ENCODE assay signal across 18 cellular contexts in the genomic region with DNA sequence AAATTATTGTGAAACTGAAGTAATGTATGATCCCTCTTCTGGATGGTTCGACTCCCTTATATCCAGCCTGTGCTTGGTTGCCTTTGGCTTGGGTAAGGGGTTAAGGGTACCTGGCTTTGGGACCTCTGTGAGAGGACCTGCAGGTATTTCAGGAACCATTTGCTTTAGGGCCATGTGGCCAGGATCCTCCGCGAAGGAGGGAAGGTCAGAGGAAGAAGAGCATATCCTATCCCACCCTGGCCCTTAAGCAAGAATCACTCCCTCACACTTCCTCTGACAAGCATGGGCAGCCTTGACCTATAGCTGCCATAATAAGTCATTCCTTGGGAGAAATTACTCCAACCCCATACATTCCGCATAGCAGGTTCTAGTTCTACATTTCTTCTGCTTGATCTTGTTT. TPM values are rescaled to one million over a fixed set of nuclear protein-coding genes. Genes with fewer than 3 reads are reported as not detected.
DNase-seq lines count a peak whose midpoint lies in the region; ATAC-seq, FAIRE-seq and TF ChIP-seq lines count a peak whose summit lies in the region.
"Had no signal": no experiment of that assay in that cellular context is flagged by ENCODE, and none has a peak within 500 bp of the region (broad histone marks: within the 10 kb centered on the region; RNA-seq: fewer than 3 reads in every experiment).

No MANE protein-coding gene starts in this region.

- H4K20me1 ChIP-seq in HepG2 (ENCODE audit: insufficient read depth, low read length) = no peaks in the 10 kb centered on the region

- no peak overlapping the region for H3K23ac ChIP-seq in neuronal stem cell (ENCODE audit: low read depth, low read length, poor library complexity)

- peak overlapping the region; percentile 76 for H3K27ac Mint-ChIP-seq in osteocyte (ENCODE audit: unreplicated experiment)
- H3K27ac Mint-ChIP-seq: CD4-positive, alpha-beta memory T cell had no signal

- in situ Hi-C loops in HepG2 (cut with HindIII; ENCODE audit: extremely low pct_ligation_motif_present, low pct_unique_long_range_greater_than_20kb) = no loop called here

- TF ChIP-seq RAD21 in liver (IDR thresholded peaks at IDR 0.05) (no peak), HepG2 (CRISPR knock-in tag; IDR thresholded peaks at IDR 0.05) (no peak)

- H3K9me3 Mint-ChIP-seq in osteocyte (ENCODE audit: unreplicated experiment) = no peaks in the 10 kb centered on the region

- H3K4me3 ChIP-seq in liver (ENCODE audit: low read depth in 1 of 3, low read length in 3 of 3) (no peak overlapping the region), HepG2 (replicated peaks in 1 of 3; ENCODE audit: insufficient read depth in 1 of 3, low read depth in 2 of 3, low read length in 3 of 3) (no peak overlapping the region), dorsolateral prefrontal cortex (no peak overlapping the region), neuronal stem cell (ENCODE audit: low read length in 2 of 2) (no peak overlapping the region)

- H2AFZ ChIP-seq in HepG2 (ENCODE audit: low read length) = no peak overlapping the region
- no peak overlapping the region for H2AFZ ChIP-seq in neuronal stem cell (ENCODE audit: low read length)

- H3K4me1 Mint-ChIP-seq in osteocyte (ENCODE audit: unreplicated experiment) = peaks cover 30% of the 10 kb centered on the region
- H3K4me1 Mint-ChIP-seq: CD4-positive, alpha-beta memory T cell had no signal

- no peak overlapping the region for H2BK15ac ChIP-seq in neuronal stem cell (ENCODE audit: low read length)

- TF ChIP-seq POLR2A in HepG2 (IDR thresholded peaks at IDR 0.05; ENCODE audit: insufficient read depth in 1 of 2, low read depth in 2 of 2, low read length in 2 of 2) = no peak

- ATAC-seq in HepG2 = no peak
- no peak for ATAC-seq in GM19455 (IDR thresholded peaks at IDR 0.05; ENCODE audit: unreplicated experiment)
- ATAC-seq in GM19452 (IDR thresholded peaks at IDR 0.05; ENCODE audit: unreplicated experiment) = no peak

- TF ChIP-seq EP300 in HepG2 (IDR thresholded peaks at IDR 0.05; ENCODE audit: low read depth in 2 of 2, low read length in 2 of 2) (no peak), HepG2 (CRISPR knock-in tag; IDR thresholded peaks at IDR 0.05; ENCODE audit: borderline replicate concordance) (no peak)

- no peak overlapping the region for H3K14ac ChIP-seq in neuronal stem cell (ENCODE audit: low read length)

- H3K79me2 ChIP-seq in HepG2 (ENCODE audit: insufficient read depth, low read length) = no peaks in the 10 kb centered on the region

- H3K4me3 Mint-ChIP-seq in osteocyte (ENCODE audit: unreplicated experiment) = no peak overlapping the region
- H3K4me3 Mint-ChIP-seq: CD4-positive, alpha-beta memory T cell had no signal

- TF ChIP-seq CTCF in liver (IDR thresholded peaks at IDR 0.05; ENCODE audit: low read depth, low read length, missing input control) (no peak), HepG2 (CRISPR knock-in tag; IDR thresholded peaks at IDR 0.05) (no peak), dorsolateral prefrontal cortex (IDR thresholded peaks at IDR 0.05 in 54 of 56, conservative IDR thresholded peaks at IDR 0.05 in 2 of 56; ENCODE audit: low read depth in 1 of 56, partially characterized antibody in 56 of 56) (no peak), osteocyte (IDR thresholded peaks at IDR 0.05) (no peak)

- H3K27ac ChIP-seq in liver (ENCODE audit: low read depth in 1 of 2, low read length in 2 of 2) (peak overlapping the region; percentile 6 to 46), HepG2 (ENCODE audit: extremely low read length, insufficient read depth, low read length) (no peak overlapping the region), dorsolateral prefrontal cortex (peak overlapping the region in 32 of 59 donors; percentile 0 to 76 (median 55)), neuronal stem cell (replicated peaks; ENCODE audit: low read length) (no peak overlapping the region)

- H3K36me3 Mint-ChIP-seq in osteocyte (ENCODE audit: unreplicated experiment) = no peaks in the 10 kb centered on the region
- H3K36me3 Mint-ChIP-seq: CD4-positive, alpha-beta memory T cell had no signal

- BruUV-seq in HepG2 (replicated peaks; lab: Mats Ljungman, UMichigan) = no TSS peak

- no peaks in the 10 kb centered on the region for H3K79me1 ChIP-seq in neuronal stem cell (ENCODE audit: low read depth, low read length)

- no peak overlapping the region for H3K9ac ChIP-seq in liver (ENCODE audit: low read depth in 1 of 2, low read length in 2 of 2)
- no peak overlapping the region for H3K9ac ChIP-seq in HepG2 (ENCODE audit: insufficient read depth, low read depth, low read length)
- no peak overlapping the region for H3K9ac ChIP-seq in neuronal stem cell (ENCODE audit: low read depth, low read length, poor library complexity)

- intact Hi-C loops in HepG2 (cut with micrococcal nuclease; ENCODE audit: unreplicated experiment) = no loop called here
- intact Hi-C loops in dorsolateral prefrontal cortex (cut with DNase I) = no loop called here

- H2BK5ac ChIP-seq in neuronal stem cell (ENCODE audit: low read length) = no peak overlapping the region

- H3K4me2 ChIP-seq in HepG2 (ENCODE audit: low read depth, low read length) = no peak overlapping the region
- H3K4me2 ChIP-seq in neuronal stem cell (ENCODE audit: insufficient read depth, low read length, poor library complexity, severe bottlenecking) = no peak overlapping the region

- H3K4me1 ChIP-seq in liver (ENCODE audit: control insufficient read depth in 4 of 4, insufficient read depth in 4 of 4, low read length in 3 of 4) (peaks cover 0 to 3% (median 0%) of the 10 kb centered on the region in 4 donors), HepG2 (ENCODE audit: insufficient read depth, low read length) (peaks cover 23% of the 10 kb centered on the region), neuronal stem cell (ENCODE audit: control insufficient read depth in 2 of 2, insufficient read depth in 1 of 2, low read depth in 1 of 2, low read length in 2 of 2) (no peaks in the 10 kb centered on the region)

- H3K4ac ChIP-seq in neuronal stem cell (ENCODE audit: low read length) = no peak overlapping the region

- 92% methylated on average over 4 of the region's 4 CpGs for WGBS in liver
- 91% methylated on average over 4 of the region's 4 CpGs for WGBS in HepG2 (ENCODE audit: low lambda C conversion rate)
- no CpG with 5 or more reads among the region's 4 CpGs for WGBS in neuronal stem cell (ENCODE audit: extremely low coverage in 2 of 2, insufficient read length in 2 of 2, insufficient replicate concordance in 1 of 2), 2 donors

- POLR2A ChIA-PET in HepG2 (lab: Yijun Ruan, JAX) = no interaction called here

- no peak overlapping the region for H2BK120ac ChIP-seq in neuronal stem cell (ENCODE audit: low read depth, low read length)

- no peak for FAIRE-seq in HepG2 (lab: Jason Lieb, UNC)

- H3K27me3 ChIP-seq in liver (ENCODE audit: control insufficient read depth in 4 of 4, insufficient read depth in 4 of 4, low read length in 3 of 4) = no peaks in the 10 kb centered on the region
- H3K27me3 ChIP-seq in HepG2 (ENCODE audit: control insufficient read depth in 1 of 2, insufficient read depth in 2 of 2, low read length in 2 of 2) = no peaks in the 10 kb centered on the region
- no peaks in the 10 kb centered on the region for H3K27me3 ChIP-seq in dorsolateral prefrontal cortex
- H3K27me3 ChIP-seq in neuronal stem cell (ENCODE audit: control insufficient read depth in 3 of 3, insufficient read depth in 3 of 3, low read depth in 1 of 3, low read length in 3 of 3) = no peaks in the 10 kb centered on the region

- no peak overlapping the region for H2BK12ac ChIP-seq in neuronal stem cell (ENCODE audit: low read length)

- H3K36me3 ChIP-seq in liver (ENCODE audit: control insufficient read depth in 4 of 4, insufficient read depth in 3 of 4, low read depth in 1 of 4, low read length in 3 of 4) (no peaks in the 10 kb centered on the region), HepG2 (replicated peaks in 1 of 2; ENCODE audit: control insufficient read depth in 1 of 2, insufficient read depth in 2 of 2, low read length in 2 of 2) (no peaks in the 10 kb centered on the region), neuronal stem cell (replicated peaks in 1 of 2; ENCODE audit: control insufficient read depth in 2 of 2, insufficient read depth in 2 of 2, low read length in 2 of 2) (no peaks in the 10 kb centered on the region)

- no peak overlapping the region for H3K18ac ChIP-seq in neuronal stem cell (ENCODE audit: low read length)

- H4K91ac ChIP-seq in neuronal stem cell (ENCODE audit: low read depth, low read length, poor library complexity) = no peak overlapping the region

- DNase-seq in HepG2 (ENCODE audit: low spot score) = no peak
- DNase-seq in dorsolateral prefrontal cortex = no peak
- no peak for DNase-seq in osteocyte (ENCODE audit: extremely low spot score, unreplicated experiment)
- DNase-seq in neuronal stem cell (ENCODE audit: low spot score) = no peak
- DNase-seq in HUDEP-2 (lab: John Stamatoyannopoulos, UW; ENCODE audit: unreplicated experiment in 76 of 76) = no peak
- DNase-seq: activated gamma-delta T cell treated with Interleukin-2 at 50 U/mL for 16 hours; aorta; CD4-positive, alpha-beta memory T cell; DND-41; NCI-H1930; NCI-H510A treated with DMSO at 0.1 percent for 48 hours; SIG-M5; stimulated activated CD4-positive, alpha-beta T cell treated with anti-CD3 and anti-CD28 coated beads, Interleukin-4, amount 100 ng/mL, for 4 hours; T1000 had no signal

- H3K27me3 Mint-ChIP-seq in osteocyte (ENCODE audit: unreplicated experiment) = no peaks in the 10 kb centered on the region

- H3K9me3 ChIP-seq in liver (ENCODE audit: control insufficient read depth in 4 of 4, low read length in 3 of 4) = no peaks in the 10 kb centered on the region
- H3K9me3 ChIP-seq in HepG2 (ENCODE audit: low read length) = no peaks in the 10 kb centered on the region
- H3K9me3 ChIP-seq in neuronal stem cell (replicated peaks in 1 of 2; ENCODE audit: control insufficient read depth in 2 of 2, insufficient read depth in 1 of 2, low read depth in 1 of 2, low read length in 2 of 2) = no peaks in the 10 kb centered on the region

- H2AK5ac ChIP-seq in neuronal stem cell (ENCODE audit: low read depth, low read length) = no peak overlapping the region

- CTCF ChIA-PET in HepG2 (lab: Yijun Ruan, JAX; ENCODE audit: low intra/inter-chr PET ratio, low total read pairs) = no interaction called here

- H4K8ac ChIP-seq in neuronal stem cell (ENCODE audit: low read depth, low read length) = no peak overlapping the region

RNA-seq across cellular contexts. Expression of gene TXNDC2, which starts 59.1 kb away (rescaled TPM):
- total RNA-seq in liver (under 1 TPM; under 0.01 to 0.09 TPM), HepG2 (2016; rRNA removed; fragmentation: Illumina TruSeq; extraction: Trizol) (not detected in 2 replicates), dorsolateral prefrontal cortex (1 to 10 TPM in 7 of 120 experiments, under 1 TPM in 71, not detected in 42; 0.12 to 2.2 (median 0.46) TPM), osteocyte (0.11 and 0.29 TPM in 2 replicates)
- polyA plus RNA-seq in liver (not detected), HepG2 (2011; rRNA removed) (not detected in 2 replicates)
- not detected in 2 replicates for total RNA-seq in HepG2 (2016; cell fraction: cytosol; rRNA removed; fragmentation: Illumina TruSeq; extraction: Trizol; ENCODE audit: low read depth)
- not detected in 2 replicates for total RNA-seq in HepG2 (2016; cell fraction: insoluble cytoplasmic fraction; rRNA removed; fragmentation: Illumina TruSeq; extraction: Trizol)
- not detected in 2 replicates for total RNA-seq in HepG2 (2016; cell fraction: membrane; rRNA removed; fragmentation: Illumina TruSeq; extraction: Trizol)
- not detected in 2 replicates for total RNA-seq in HepG2 (2016; cell fraction: nucleus; rRNA removed; fragmentation: Illumina TruSeq; extraction: Trizol)
- polyA plus RNA-seq in HepG2 (2011; cell fraction: cytosol; rRNA removed) = not detected in 2 replicates
- 0.09 TPM in 1 of 2 replicates, not detected in the other for polyA plus RNA-seq in HepG2 (2011; cell fraction: nucleus; rRNA removed)
- polyA plus RNA-seq in HepG2 (2012) = 0.08 TPM in 1 of 2 replicates, not detected in the other
- polyA plus RNA-seq in HepG2 (2016; cell fraction: cytosol; fragmentation: Illumina TruSeq; extraction: Trizol; ENCODE audit: low read depth) = 0.06 TPM in 1 of 2 replicates, not detected in the other
- not detected in 2 replicates for polyA plus RNA-seq in HepG2 (2016; cell fraction: insoluble cytoplasmic fraction; fragmentation: Illumina TruSeq; extraction: Trizol; ENCODE audit: low read depth)
- not detected in 2 replicates for polyA plus RNA-seq in HepG2 (2016; cell fraction: membrane; fragmentation: Illumina TruSeq; extraction: Trizol; ENCODE audit: low read depth)
- not detected in 2 replicates for polyA plus RNA-seq in HepG2 (2016; cell fraction: nucleus; fragmentation: Illumina TruSeq; extraction: Trizol; ENCODE audit: insufficient read depth, low read depth)
- polyA minus RNA-seq in HepG2 (2011; rRNA and poly(A)+ RNA removed; ENCODE audit: low replicate concordance) = 0.35 TPM in 1 of 2 replicates, not detected in the other
- not detected in 2 replicates for polyA minus RNA-seq in HepG2 (2011; cell fraction: cytosol; rRNA and poly(A)+ RNA removed)
- not detected in 2 replicates for polyA minus RNA-seq in HepG2 (2011; cell fraction: nucleus; rRNA and poly(A)+ RNA removed)
- 0.06 TPM for polyA plus RNA-seq in neuronal stem cell (2013, experiment 1 of 2)
- 0.06 TPM for polyA plus RNA-seq in neuronal stem cell (2013, experiment 2 of 2)
- total RNA-seq: CD4-positive, alpha-beta memory T cell; epithelial cell of proximal tubule had no signal
- polyA plus RNA-seq: aorta; CD4-positive, alpha-beta memory T cell had no signal

Comparison
In these comparisons a context has a peak if more than half of its experiments do, and no peak if none do; other contexts are left out.
1. H3K27ac ChIP-seq: peak in liver (2 of 2) and dorsolateral prefrontal cortex (32 of 59); none in HepG2 (single experiment) and neuronal stem cell (single experiment).